19 cellular contexts compared by ENCODE assay signal in genomic region chr2:85178980-85179411, GRCh38. TPM values are rescaled to one million over a fixed set of nuclear protein-coding genes. Genes with fewer than 3 reads are reported as not detected.
A peak's percentile ranks its signal among the peaks of the same experiment; 100 is the strongest.
DNase-seq lines count a peak whose midpoint lies in the region; ATAC-seq, FAIRE-seq and TF ChIP-seq lines count a peak whose summit lies in the region.
"Had no signal": no experiment of that assay in that cellular context is flagged by ENCODE, and none has a peak within 500 bp of the region (broad histone marks: within the 10 kb centered on the region; RNA-seq: fewer than 3 reads in every experiment).

No MANE protein-coding gene starts in this region.

- H3K18ac ChIP-seq in H1 (ENCODE audit: extremely low read depth, low read length), result peak overlapping the region; percentile 64; the same call in 1 of the 2 replicates

- peaks cover 5% of the 10 kb centered on the region for H3K27me3 Mint-ChIP-seq in nephron progenitor cell (ENCODE audit: low read depth, poor library complexity)

- peak; percentile 92 for FAIRE-seq in H1 (lab: Jason Lieb, UNC)

- H2BK20ac ChIP-seq in H1 (ENCODE audit: low read length), result no peak overlapping the region; the same call in 1 of the 2 replicates

- H4K91ac ChIP-seq in H1 (replicated peaks; ENCODE audit: insufficient read length, low read length), result peak overlapping the region; percentile 15

- peak overlapping the region; percentile 11; the same call in 1 of the 2 replicates for H2AK5ac ChIP-seq in H1 (ENCODE audit: low read depth, low read length)

- peaks cover 30 to 98% of the 10 kb centered on the region in 2 experiments for H3K79me2 ChIP-seq in H1 (ENCODE audit: control insufficient read depth in 1 of 2, insufficient read depth in 2 of 2, low read length in 2 of 2)

- H3K9me3 Mint-ChIP-seq in nephron progenitor cell, result no peaks in the 10 kb centered on the region

- 35% methylated on average over 5 of the region's 5 CpGs; no CpG with 5 or more reads in 1 of the 2 experiments for WGBS in H1 (ENCODE audit: extremely low coverage in 1 of 2, insufficient coverage in 1 of 2, insufficient read length in 1 of 2, insufficient replicate concordance in 2 of 2, low coverage in 1 of 2, low lambda C conversion rate in 2 of 2, missing lambda C conversion rate in 1 of 2), 2 experiments
- WGBS in heart right ventricle, 2 donors, result 80 to 85% methylated on average over 5 of the region's 5 CpGs

- peaks cover 35% of the 10 kb centered on the region for H3K79me1 ChIP-seq in H1 (ENCODE audit: low read depth, low read length)

- intact Hi-C loops in heart right ventricle (cut with DNase I), result loop anchor here in 2 of 10 donors (2.0 to 5.0 kb wide), 2 partner anchors 42 to 64 kb away; no protein-coding TSS in a partner anchor

- TF ChIP-seq RAD21 in H1 (IDR thresholded peaks at IDR 0.05 in 1 of 2, conservative IDR thresholded peaks at IDR 0.05 in 1 of 2; ENCODE audit: low read depth in 2 of 2, low read length in 2 of 2), result no peak

- H3K9ac ChIP-seq in H1 (replicated peaks in 1 of 4; ENCODE audit: extremely low read depth in 1 of 4, low read depth in 3 of 4, low read length in 3 of 4), result peak overlapping the region in 1 of 4 experiments; percentile 20; a peak in 2 of 7 replicates
- H3K9ac ChIP-seq: BLaER1 treated with 17β-estradiol and CSF1 and Interleukin-3, amounts not matched to agents 10 nM and 100 nM; SK-N-SH had no signal

- no peak; a peak in 1 of 3 replicates for TF ChIP-seq POLR2A in H1 (IDR thresholded peaks at IDR 0.05; ENCODE audit: control extremely low read depth in 1 of 2, low read depth in 2 of 2, low read length in 2 of 2)

- 0 out of 8 replicates have a peak overlapping the region, but pooled peaks of 1 of the 4 experiments have one; percentile 16 for H3K4me3 ChIP-seq in H1 (ENCODE audit: extremely low read depth in 1 of 4, insufficient read depth in 2 of 4, low read depth in 3 of 4, low read length in 4 of 4)
- no peak overlapping the region for H3K4me3 ChIP-seq in heart right ventricle
- H3K4me3 ChIP-seq: BLaER1 treated with 17β-estradiol and CSF1 and Interleukin-3, amounts not matched to agents 10 nM and 100 nM had no signal

- H4K5ac ChIP-seq in H1 (ENCODE audit: insufficient read length, low read depth, low read length), result no peak overlapping the region

- H3K23me2 ChIP-seq in H1 (ENCODE audit: low read depth, low read length), result no peaks in the 10 kb centered on the region

- H2BK5ac ChIP-seq in H1 (ENCODE audit: low read depth, low read length), result peak overlapping the region; percentile 77; the same call in 1 of the 2 replicates

- no peak for TF ChIP-seq EP300 in H1 (IDR thresholded peaks at IDR 0.05; ENCODE audit: borderline replicate concordance in 1 of 2, low read depth in 2 of 2, low read length in 2 of 2)

- H3K4me1 ChIP-seq in H1 (replicated peaks in 1 of 4; ENCODE audit: control insufficient read depth in 3 of 4, insufficient read depth in 4 of 4, low read length in 3 of 4) (peaks cover 34 to 58% (median 35%) of the 10 kb centered on the region in 4 experiments), heart right ventricle (peaks cover 14 to 83% (median 71%) of the 10 kb centered on the region in 9 donors)

- no peak overlapping the region for H2BK120ac ChIP-seq in H1 (replicated peaks; ENCODE audit: low read depth, low read length)

- CTCF ChIA-PET in H1 (lab: Charles Lee; ENCODE audit: partially characterized antibody), result interaction anchor here (0.6 to 15.2 kb wide), 14 partner anchors 8 to 121 kb away, joined by 3 to 218 read pairs (median 6); partner anchors contain the start of gene TCF7L1

- peak overlapping the region; percentile 53; the same call in 1 of the 2 replicates for H2BK12ac ChIP-seq in H1 (ENCODE audit: low read depth, low read length)

- no peak overlapping the region for H3K56ac ChIP-seq in H1 (replicated peaks; ENCODE audit: insufficient read length, low read depth, low read length)

- H3K27me3 ChIP-seq in H1 (replicated peaks in 1 of 4; ENCODE audit: control insufficient read depth in 3 of 4, extremely low read depth in 1 of 4, insufficient read depth in 3 of 4, low read length in 3 of 4) (no peaks in the 10 kb centered on the region), heart right ventricle (no peaks in the 10 kb centered on the region)
- H3K27me3 ChIP-seq: BLaER1 treated with 17β-estradiol and CSF1 and Interleukin-3, amounts not matched to agents 10 nM and 100 nM had no signal

- peak overlapping the region; percentile 51 for H3K4me3 Mint-ChIP-seq in nephron progenitor cell

- H4K20me1 ChIP-seq in H1 (replicated peaks in 1 of 2; ENCODE audit: control insufficient read depth in 1 of 2, insufficient read depth in 2 of 2, low read length in 2 of 2), result peaks cover 40 to 57% of the 10 kb centered on the region in 2 experiments
- H4K20me1 ChIP-seq: BLaER1 treated with 17β-estradiol and CSF1 and Interleukin-3, amounts not matched to agents 10 nM and 100 nM had no signal

- H3K27ac ChIP-seq in H1 (ENCODE audit: low read depth, low read length) (peak overlapping the region; percentile 52; the same call in 1 of the 2 replicates), heart right ventricle (no peak overlapping the region)
- H3K27ac ChIP-seq: BLaER1 treated with 17β-estradiol and CSF1 and Interleukin-3, amounts not matched to agents 10 nM and 100 nM; HL-60 had no signal

- peaks cover 26% of the 10 kb centered on the region for H3K36me3 Mint-ChIP-seq in nephron progenitor cell (ENCODE audit: low read depth)

- DNase-seq in ELF-1 (ENCODE audit: low read depth, low spot score), result peak; percentile 73
- DNase-seq in NCI-H146 treated with DMSO at 0.1 percent for 48 hours (lab: John Stamatoyannopoulos, UW; ENCODE audit: unreplicated experiment), result peak; percentile 41
- DNase-seq in H1 (ENCODE audit: low read depth in 1 of 2, low spot score in 2 of 2), result no peak
- no peak for DNase-seq in nephron progenitor cell
- no peak for DNase-seq in heart right ventricle
- DNase-seq in kidney glomerular epithelial cell (lab: John Stamatoyannopoulos, UW), result no peak
- no peak for DNase-seq in DMS 273 (lab: John Stamatoyannopoulos, UW; ENCODE audit: unreplicated experiment)
- DNase-seq: KG1, NCI-H1092, NCI-H187 treated with DMSO at 0.1 percent for 48 hours, NCI-H345, NCI-H69, SK-N-SH had no signal

- H3K36me3 ChIP-seq in H1 (ENCODE audit: control insufficient read depth in 2 of 4, insufficient read depth in 4 of 4, low read length in 3 of 4) (no peaks in the 10 kb centered on the region), heart right ventricle (no peaks in the 10 kb centered on the region)
- H3K36me3 ChIP-seq: BLaER1 treated with 17β-estradiol and CSF1 and Interleukin-3, amounts not matched to agents 10 nM and 100 nM had no signal

- TF ChIP-seq CTCF in H1 (IDR thresholded peaks at IDR 0.05; ENCODE audit: control extremely low read depth in 1 of 3, insufficient read depth in 1 of 3, low read depth in 1 of 3, low read length in 3 of 3), result no peak
- no peak for TF ChIP-seq CTCF in nephron progenitor cell (IDR thresholded peaks at IDR 0.05)
- no peak for TF ChIP-seq CTCF in heart right ventricle (IDR thresholded peaks at IDR 0.05)

- H3K27ac Mint-ChIP-seq in nephron progenitor cell, result peak overlapping the region; percentile 94

- H3K4ac ChIP-seq in H1 (replicated peaks; ENCODE audit: insufficient read length, low read depth, low read length), result no peak overlapping the region

- ATAC-seq in heart right ventricle (no peak), GM18909 (IDR thresholded peaks at IDR 0.05; ENCODE audit: poor library complexity, unreplicated experiment) (no peak)
- ATAC-seq: Panc1, Right ventricle myocardium inferior had no signal

- H3K14ac ChIP-seq in H1 (ENCODE audit: insufficient read length), result no peak overlapping the region

- peak overlapping the region; percentile 12 to 23 for H3K4me2 ChIP-seq in H1 (ENCODE audit: insufficient read depth in 1 of 2, low read depth in 2 of 2, low read length in 2 of 2)
- H3K4me2 ChIP-seq: SK-N-SH had no signal

- POLR2A ChIA-PET in H1 (lab: Charles Lee; ENCODE audit: partially characterized antibody), result interaction anchor here (0.6 to 2.2 kb wide), 11 partner anchors 14 to 107 kb away, joined by 3 to 12 read pairs (median 4); no protein-coding TSS in a partner anchor

- H4K8ac ChIP-seq in H1 (ENCODE audit: extremely low read depth, insufficient read depth, low read length), result no peak overlapping the region

- H3K9me3 ChIP-seq in H1 (ENCODE audit: insufficient read depth in 2 of 2, low read depth in 1 of 2, low read length in 1 of 2), result no peaks in the 10 kb centered on the region
- H3K9me3 ChIP-seq in heart right ventricle, result peaks cover 0 to 5% (median 0%) of the 10 kb centered on the region in 11 donors
- H3K9me3 ChIP-seq: SK-N-SH had no signal

- peaks cover 84% of the 10 kb centered on the region for H3K4me1 Mint-ChIP-seq in nephron progenitor cell

- H3K23ac ChIP-seq in H1 (ENCODE audit: insufficient read length), result no peak overlapping the region

- no peak overlapping the region for H2BK15ac ChIP-seq in H1 (ENCODE audit: low read length)

- H2AFZ ChIP-seq in H1 (ENCODE audit: low read length), result no peak overlapping the region

TF ChIP-seq in H1, 55 proteins besides CTCF, POLR2A, EP300 and RAD21:
- TF ChIP-seq MAFK (IDR thresholded peaks at IDR 0.05; ENCODE audit: low read depth, low read length), result no peak
- TF ChIP-seq TAF1 (IDR thresholded peaks at IDR 0.05; ENCODE audit: low read depth, low read length), result 0 out of 2 replicates have a peak, but pooled peaks have one; percentile 15

RNA-seq across cellular contexts. Expression of gene TCF7L1, which starts 45.8 kb away (rescaled TPM):
- total RNA-seq in H1 (2021; fragmentation: NEBNext Ultra II Directional; extraction: Animal tissue kit (Norgen Biotek cat#: 25700)), result 108 and 110 TPM in 2 replicates
- polyA plus RNA-seq in H1 (2011; rRNA removed) (27.5 and 49.5 TPM in 2 replicates), heart right ventricle (1 to 10 TPM; 4.7 to 8.9 TPM)
- 11.0 TPM for polyA plus RNA-seq in H1 (2011; cell fraction: cytosol; rRNA removed)
- 53.7 TPM for polyA plus RNA-seq in H1 (2011; cell fraction: nucleus; rRNA removed)
- 117 to 131 TPM (median 126 TPM) in 4 replicates for polyA plus RNA-seq in H1 (2012, experiment 1 of 2)
- 142 TPM for polyA plus RNA-seq in H1 (2012, experiment 2 of 2)
- polyA plus RNA-seq in H1 (2013, experiment 1 of 2), result 141 TPM
- 141 TPM for polyA plus RNA-seq in H1 (2013, experiment 2 of 2)
- polyA minus RNA-seq in H1 (2011; rRNA and poly(A)+ RNA removed), result 15.5 and 22.8 TPM in 2 replicates
- polyA minus RNA-seq in H1 (2011; cell fraction: cytosol; rRNA and poly(A)+ RNA removed), result 31.3 TPM
- polyA minus RNA-seq in H1 (2011; cell fraction: nucleus; rRNA and poly(A)+ RNA removed), result 52.8 TPM
- 10 to 100 TPM in 3 of 10 donors, 1 to 10 TPM in 7; 4.5 to 10.9 (median 6.3) TPM for total RNA-seq in heart right ventricle
- total RNA-seq: A172 had no signal

Comparison
In these comparisons a context has a peak if more than half of its experiments do, and no peak if none do; other contexts are left out.
1. DNase-seq: peak in ELF-1 (single experiment) and NCI-H146 treated with DMSO at 0.1 percent for 48 hours (single experiment); none in H1 (0 of 2), nephron progenitor cell (single experiment), heart right ventricle (0 of 2), kidney glomerular epithelial cell (single experiment) and DMS 273 (single experiment).